In genomic region chr1:205248793-205249601, GRCh38 we compare ENCODE assay signal across 7 cellular contexts. TPM values are rescaled to one million over a fixed set of nuclear protein-coding genes. Genes with fewer than 3 reads are reported as not detected.
DNase-seq lines count a peak whose midpoint lies in the region; ATAC-seq and TF ChIP-seq lines count a peak whose summit lies in the region.

No MANE protein-coding gene starts in this region.

- TF ChIP-seq CTCF in colonic mucosa (IDR thresholded peaks at IDR 0.05), result no peak
- TF ChIP-seq CTCF in upper lobe of left lung (IDR thresholded peaks at IDR 0.05), result no peak

- peak overlapping the region in 1 of 2 experiments; percentile 92 for H3K14ac ChIP-seq in mesenchymal stem cell (ENCODE audit: low read length in 2 of 2)

- peak overlapping the region; percentile 87 to 92 for H2BK12ac ChIP-seq in mesenchymal stem cell (ENCODE audit: low read length in 2 of 2)

- H3K9ac ChIP-seq in colonic mucosa (ENCODE audit: low read depth in 2 of 2, low read length in 2 of 2) (peak overlapping the region in 1 of 2 donors; percentile 44), mesenchymal stem cell (ENCODE audit: low read length) (no peak overlapping the region)

- H4K91ac ChIP-seq in mesenchymal stem cell (ENCODE audit: low read length), result peak overlapping the region; percentile 83

- H3K4me1 ChIP-seq in colonic mucosa, result no peaks in the 10 kb centered on the region
- H3K4me1 ChIP-seq in mesenchymal stem cell (ENCODE audit: control insufficient read depth, insufficient read depth, low read depth, low read length), result peaks cover 11% of the 10 kb centered on the region
- peaks cover 30 to 37% (median 34%) of the 10 kb centered on the region in 4 donors for H3K4me1 ChIP-seq in upper lobe of left lung

- no peak overlapping the region for H2AFZ ChIP-seq in mesenchymal stem cell (ENCODE audit: low read depth, low read length)

- H3K4ac ChIP-seq in mesenchymal stem cell (ENCODE audit: low read depth in 1 of 2, low read length in 2 of 2), result peak overlapping the region; percentile 20 to 82

- intact Hi-C loops in colonic mucosa (cut with DNase I), result no loop called here

- WGBS in mesenchymal stem cell, result 33% methylated on average over 10 of the region's 11 CpGs
- 22 to 50% methylated on average over 2 to 11 of the region's 11 CpGs for WGBS in upper lobe of left lung, 2 donors

- no peaks in the 10 kb centered on the region for H3K36me3 ChIP-seq in colonic mucosa
- H3K36me3 ChIP-seq in mesenchymal stem cell (ENCODE audit: control insufficient read depth in 1 of 2, insufficient read depth in 2 of 2, low read depth in 1 of 2, low read length in 2 of 2), result no peaks in the 10 kb centered on the region
- no peaks in the 10 kb centered on the region for H3K36me3 ChIP-seq in upper lobe of left lung

- H4K8ac ChIP-seq in mesenchymal stem cell (ENCODE audit: low read length), result peak overlapping the region; percentile 90

- peak; percentile 59 for DNase-seq in NCI-H2171 (lab: John Stamatoyannopoulos, UW)
- DNase-seq in colonic mucosa, result peak; percentile 72
- peak; percentile 80 for DNase-seq in mesenchymal stem cell
- peak; percentile 56 to 62 for DNase-seq in upper lobe of left lung
- DNase-seq in foreskin melanocyte, result no peak
- no peak for DNase-seq in NCI-H748 treated with DMSO at 0.1 percent for 48 hours (lab: John Stamatoyannopoulos, UW)

- H3K4me3 ChIP-seq in colonic mucosa (no peak overlapping the region), mesenchymal stem cell (ENCODE audit: insufficient read depth in 1 of 2, low read depth in 1 of 2, low read length in 2 of 2) (no peak overlapping the region), upper lobe of left lung (no peak overlapping the region)

- H3K18ac ChIP-seq in mesenchymal stem cell (ENCODE audit: low read depth in 1 of 2, low read length in 2 of 2), result peak overlapping the region; percentile 69 to 93

- peak; percentile 20 to 32 for ATAC-seq in upper lobe of left lung (ENCODE audit: low FRiP score in 2 of 2)
- ATAC-seq in GM18867 (IDR thresholded peaks at IDR 0.05; ENCODE audit: unreplicated experiment), result no peak

- TF ChIP-seq EP300 in upper lobe of left lung (IDR thresholded peaks at IDR 0.05), result no peak

- no peak overlapping the region for H3K23ac ChIP-seq in mesenchymal stem cell (ENCODE audit: low read length in 2 of 2)

- peaks cover 2% of the 10 kb centered on the region for H3K79me1 ChIP-seq in mesenchymal stem cell (replicated peaks; ENCODE audit: low read length, poor library complexity, severe bottlenecking)

- H3K27me3 ChIP-seq in colonic mucosa, result no peaks in the 10 kb centered on the region
- H3K27me3 ChIP-seq in mesenchymal stem cell (ENCODE audit: control insufficient read depth in 1 of 2, insufficient read depth in 1 of 2, low read length in 2 of 2), result no peaks in the 10 kb centered on the region
- no peaks in the 10 kb centered on the region for H3K27me3 ChIP-seq in upper lobe of left lung

- peak overlapping the region; percentile 39 for H2BK120ac ChIP-seq in mesenchymal stem cell (ENCODE audit: low read depth, low read length)

- H3K9me3 ChIP-seq in colonic mucosa (no peaks in the 10 kb centered on the region), mesenchymal stem cell (ENCODE audit: control insufficient read depth, low read length) (no peaks in the 10 kb centered on the region), upper lobe of left lung (no peaks in the 10 kb centered on the region)

- H3K27ac ChIP-seq in colonic mucosa, result no peak overlapping the region
- no peak overlapping the region for H3K27ac ChIP-seq in mesenchymal stem cell (ENCODE audit: low read length, poor library complexity, severe bottlenecking)
- peak overlapping the region; percentile 53 to 65 (median 57) for H3K27ac ChIP-seq in upper lobe of left lung

- no peak for TF ChIP-seq POLR2A in upper lobe of left lung (IDR thresholded peaks at IDR 0.05)

- H2BK5ac ChIP-seq in mesenchymal stem cell (ENCODE audit: low read depth, low read length, poor library complexity, severe bottlenecking), result no peak overlapping the region

- no peak overlapping the region for H3K4me2 ChIP-seq in mesenchymal stem cell (ENCODE audit: low read length, poor library complexity, severe bottlenecking)

- H2BK15ac ChIP-seq in mesenchymal stem cell (ENCODE audit: low read depth, poor library complexity, severe bottlenecking), result no peak overlapping the region

- H2AK5ac ChIP-seq in mesenchymal stem cell (ENCODE audit: low read length, severe bottlenecking), result no peak overlapping the region

RNA-seq across cellular contexts. Expression of gene TMCC2, which starts 21.3 kb away (rescaled TPM):
- total RNA-seq in colonic mucosa (under 1 TPM; 0.25 to 0.88 TPM), upper lobe of left lung (1 to 10 TPM; 1.3 to 7.2 (median 3.8) TPM)
- polyA plus RNA-seq in mesenchymal stem cell (2013, experiment 1 of 2), result 1.8 TPM
- polyA plus RNA-seq in mesenchymal stem cell (2013, experiment 2 of 2), result 1.8 TPM

RNA-seq across cellular contexts. Expression of gene DSTYK, which starts 37.5 kb away (rescaled TPM):
- total RNA-seq in colonic mucosa (1 to 10 TPM; 4.5 to 5.7 TPM), upper lobe of left lung (10 to 100 TPM in 3 of 6 donors, 1 to 10 TPM in 3; 8.4 to 15.7 (median 10.6) TPM)
- 8.1 TPM for polyA plus RNA-seq in mesenchymal stem cell (2013, experiment 1 of 2)
- 8.0 TPM for polyA plus RNA-seq in mesenchymal stem cell (2013, experiment 2 of 2)

Comparison
In these comparisons a context has a peak if more than half of its experiments do, and no peak if none do; other contexts are left out.
1. DNase-seq: peak in NCI-H2171 (single experiment), colonic mucosa (single experiment), mesenchymal stem cell (single experiment) and upper lobe of left lung (2 of 2); none in foreskin melanocyte (single experiment) and NCI-H748 treated with DMSO at 0.1 percent for 48 hours (single experiment).
2. H3K27ac ChIP-seq: peak in upper lobe of left lung (4 of 4); none in colonic mucosa (single experiment) and mesenchymal stem cell (single experiment).